21 cellular contexts compared by ENCODE assay signal in genomic region chr19:52066258-52066866, GRCh38. TPM values are rescaled to one million over a fixed set of nuclear protein-coding genes. Genes with fewer than 3 reads are reported as not detected.
A peak's percentile ranks its signal among the peaks of the same experiment; 100 is the strongest.
DNase-seq lines count a peak whose midpoint lies in the region; ATAC-seq and TF ChIP-seq lines count a peak whose summit lies in the region.
"Had no signal": no experiment of that assay in that cellular context is flagged by ENCODE, and none has a peak within 500 bp of the region (broad histone marks: within the 10 kb centered on the region; RNA-seq: fewer than 3 reads in every experiment).

No MANE protein-coding gene starts in this region.

- H3K36me3 Mint-ChIP-seq in activated T-helper 17 cell treated with anti-CD3 and anti-CD28 coated beads, Interleukin-2, amount 50 U/mL, for 72 hours (ENCODE audit: low read depth): peaks cover 73% of the 10 kb centered on the region
- peaks cover 90% of the 10 kb centered on the region for H3K36me3 Mint-ChIP-seq in activated CD4-positive, alpha-beta memory T cell treated with anti-CD3 and anti-CD28 coated beads, Interleukin-2, amount 10 ng/mL, durations not matched to agents 7 days and 5 days (ENCODE audit: low read depth)

- H3K9me3 Mint-ChIP-seq in activated T-helper 17 cell treated with anti-CD3 and anti-CD28 coated beads, Interleukin-2, amount 50 U/mL, for 72 hours: peaks cover 47% of the 10 kb centered on the region
- peaks cover 73% of the 10 kb centered on the region for H3K9me3 Mint-ChIP-seq in activated CD4-positive, alpha-beta memory T cell treated with anti-CD3 and anti-CD28 coated beads, Interleukin-2, amount 10 ng/mL, durations not matched to agents 7 days and 5 days

- WGBS in GM23248 (ENCODE audit: low coverage in 1 of 2, low lambda C conversion rate in 2 of 2, missing lambda C conversion rate in 2 of 2), 2 experiments: 97 to 98% methylated on average over 6 of the region's 6 CpGs
- WGBS in mesendoderm (ENCODE audit: extremely low coverage, insufficient coverage, low lambda C conversion rate): no CpG with 5 or more reads among the region's 6 CpGs

- H3K36me3 ChIP-seq in GM23248 (ENCODE audit: low read depth): peaks cover 93% of the 10 kb centered on the region
- H3K36me3 ChIP-seq in mesendoderm (ENCODE audit: control insufficient read depth, insufficient read depth, low read length): peaks cover 9% of the 10 kb centered on the region
- H3K36me3 ChIP-seq in subcutaneous abdominal adipose tissue (ENCODE audit: control insufficient read depth in 5 of 5, insufficient read depth in 5 of 5, low read length in 5 of 5): peaks cover 53 to 71% (median 59%) of the 10 kb centered on the region in 5 donors

- H3K27ac Mint-ChIP-seq in activated T-helper 17 cell treated with anti-CD3 and anti-CD28 coated beads, Interleukin-2, amount 50 U/mL, for 72 hours: no peak overlapping the region
- no peak overlapping the region for H3K27ac Mint-ChIP-seq in activated CD4-positive, alpha-beta memory T cell treated with anti-CD3 and anti-CD28 coated beads, Interleukin-2, amount 10 ng/mL, durations not matched to agents 7 days and 5 days
- H3K27ac Mint-ChIP-seq: HFFc6 had no signal

- no peak overlapping the region for H2BK120ac ChIP-seq in mesendoderm (ENCODE audit: low read depth, low read length)

- H3F3A ChIP-seq in GM23248 (ENCODE audit: insufficient read depth): peaks cover 23% of the 10 kb centered on the region; the same call in 1 of the 2 replicates

- no peak overlapping the region for H3K4me3 Mint-ChIP-seq in activated T-helper 17 cell treated with anti-CD3 and anti-CD28 coated beads, Interleukin-2, amount 50 U/mL, for 72 hours
- H3K4me3 Mint-ChIP-seq in activated CD4-positive, alpha-beta memory T cell treated with anti-CD3 and anti-CD28 coated beads, Interleukin-2, amount 10 ng/mL, durations not matched to agents 7 days and 5 days: no peak overlapping the region
- H3K4me3 Mint-ChIP-seq: HFFc6 had no signal

- H3K4ac ChIP-seq in mesendoderm (ENCODE audit: low read depth, low read length): no peak overlapping the region

- no peak overlapping the region for H4K5ac ChIP-seq in mesendoderm (ENCODE audit: low read length)

- H4K20me1 ChIP-seq in GM23248 (ENCODE audit: insufficient read depth): no peaks in the 10 kb centered on the region

- no peak overlapping the region for H2BK5ac ChIP-seq in mesendoderm (ENCODE audit: low read length)

- no peak for DNase-seq in GM23248
- no peak for DNase-seq in coronary artery (ENCODE audit: low spot score)
- no peak for DNase-seq in mesendoderm
- DNase-seq in activated CD4-positive, alpha-beta memory T cell treated with anti-CD3 and anti-CD28 coated beads, Interleukin-2, amount 10 ng/mL, durations not matched to agents 7 days and 5 days: no peak
- no peak for DNase-seq in NCI-H1694 (lab: John Stamatoyannopoulos, UW)
- DNase-seq: COR-L47, GF-D8, HFFc6, Karpas-422, NCI-H1048, NCI-H1436, NCI-H2029 treated with DMSO at 0.1 percent for 48 hours, NCI-H2171, NCI-H526, PC-3, SIG-M5 had no signal

- no peaks in the 10 kb centered on the region for H3K27me3 Mint-ChIP-seq in activated T-helper 17 cell treated with anti-CD3 and anti-CD28 coated beads, Interleukin-2, amount 50 U/mL, for 72 hours
- H3K27me3 Mint-ChIP-seq in activated CD4-positive, alpha-beta memory T cell treated with anti-CD3 and anti-CD28 coated beads, Interleukin-2, amount 10 ng/mL, durations not matched to agents 7 days and 5 days: no peaks in the 10 kb centered on the region

- no peak overlapping the region for H3K27ac ChIP-seq in GM23248
- no peak overlapping the region for H3K27ac ChIP-seq in coronary artery
- no peak overlapping the region for H3K27ac ChIP-seq in mesendoderm (ENCODE audit: low read depth, low read length)
- H3K27ac ChIP-seq in subcutaneous abdominal adipose tissue (ENCODE audit: low read depth, low read length): no peak overlapping the region
- H3K27ac ChIP-seq: C4-2B, RWPE1 had no signal

- CTCF ChIA-PET in activated CD4-positive, alpha-beta memory T cell treated with anti-CD3 and anti-CD28 coated beads, Interleukin-2, amount 10 ng/mL, durations not matched to agents 7 days and 5 days (lab: Charles Lee): no interaction called here

- H2AK5ac ChIP-seq in mesendoderm (ENCODE audit: low read length): no peak overlapping the region

- no peak overlapping the region for H4K8ac ChIP-seq in mesendoderm (ENCODE audit: low read depth, low read length)

- H3K4me1 Mint-ChIP-seq in activated T-helper 17 cell treated with anti-CD3 and anti-CD28 coated beads, Interleukin-2, amount 50 U/mL, for 72 hours: no peaks in the 10 kb centered on the region
- H3K4me1 Mint-ChIP-seq in activated CD4-positive, alpha-beta memory T cell treated with anti-CD3 and anti-CD28 coated beads, Interleukin-2, amount 10 ng/mL, durations not matched to agents 7 days and 5 days: peaks cover 2% of the 10 kb centered on the region

- no peak for ATAC-seq in activated T-helper 17 cell treated with anti-CD3 and anti-CD28 coated beads, Interleukin-2, amount 50 U/mL, for 72 hours (replicated peaks)
- ATAC-seq: PC-3, SK-N-SH treated with all-trans-retinoic acid at 6 μM for 48 hours had no signal

- no peaks in the 10 kb centered on the region for H3K79me1 ChIP-seq in mesendoderm (ENCODE audit: low read length)

- H3K27me3 ChIP-seq in GM23248 (replicated peaks; ENCODE audit: insufficient read depth) (no peaks in the 10 kb centered on the region), mesendoderm (ENCODE audit: insufficient read depth, low read length, poor library complexity) (no peaks in the 10 kb centered on the region), subcutaneous abdominal adipose tissue (ENCODE audit: control insufficient read depth in 5 of 5, insufficient read depth in 4 of 5, low read length in 5 of 5) (no peaks in the 10 kb centered on the region)

- H2AFZ ChIP-seq in GM23248: no peak overlapping the region

- no peak overlapping the region for H3K56ac ChIP-seq in mesendoderm (ENCODE audit: low read length)

- POLR2A ChIA-PET in activated CD4-positive, alpha-beta memory T cell treated with anti-CD3 and anti-CD28 coated beads, Interleukin-2, amount 10 ng/mL, durations not matched to agents 7 days and 5 days (lab: Charles Lee): no interaction called here

- no peak for TF ChIP-seq CTCF in coronary artery (IDR thresholded peaks at IDR 0.05)

- H3K4me1 ChIP-seq in GM23248 (ENCODE audit: insufficient read depth): no peaks in the 10 kb centered on the region
- H3K4me1 ChIP-seq in mesendoderm (ENCODE audit: control insufficient read depth, low read depth, low read length): no peaks in the 10 kb centered on the region
- no peaks in the 10 kb centered on the region for H3K4me1 ChIP-seq in subcutaneous abdominal adipose tissue (ENCODE audit: control insufficient read depth in 5 of 5, insufficient read depth in 5 of 5, low read length in 5 of 5)

- H3K9me2 ChIP-seq in GM23248 (ENCODE audit: insufficient read depth): no peaks in the 10 kb centered on the region

- H3K23ac ChIP-seq in mesendoderm (ENCODE audit: low read length): no peak overlapping the region

- H3K4me3 ChIP-seq in GM23248 (peak overlapping the region; percentile 12; the same call in 1 of the 2 replicates), coronary artery (peak overlapping the region; percentile 39), mesendoderm (ENCODE audit: low read length) (peak overlapping the region; percentile 28), subcutaneous abdominal adipose tissue (ENCODE audit: low read depth in 1 of 5, low read length in 5 of 5) (peak overlapping the region; percentile 31 to 58 (median 42))

- peaks cover 27% of the 10 kb centered on the region for H3K9me3 ChIP-seq in GM23248 (ENCODE audit: low read depth)
- peaks cover 68 to 92% (median 90%) of the 10 kb centered on the region in 5 donors for H3K9me3 ChIP-seq in subcutaneous abdominal adipose tissue (ENCODE audit: control insufficient read depth in 5 of 5, low read length in 5 of 5)

- in situ Hi-C loops in GM23248 (cut with MboI): no loop called here

- H3K79me2 ChIP-seq in GM23248 (ENCODE audit: insufficient read depth): peaks cover 84% of the 10 kb centered on the region
- H3K79me2 ChIP-seq in mesendoderm (ENCODE audit: control insufficient read depth, insufficient read depth, low read length): no peaks in the 10 kb centered on the region

- no peak overlapping the region for H3K4me2 ChIP-seq in GM23248 (ENCODE audit: unreplicated experiment)
- no peak overlapping the region for H3K4me2 ChIP-seq in mesendoderm (ENCODE audit: low read length)

- H3K9ac ChIP-seq in GM23248: no peak overlapping the region
- H3K9ac ChIP-seq in mesendoderm (ENCODE audit: low read length): no peak overlapping the region
- H3K9ac ChIP-seq in subcutaneous abdominal adipose tissue (ENCODE audit: low read length in 5 of 5): no peak overlapping the region

- H3K18ac ChIP-seq in mesendoderm (ENCODE audit: low read length): no peak overlapping the region

- no peak overlapping the region for H2BK15ac ChIP-seq in mesendoderm (replicated peaks; ENCODE audit: low read depth)

RNA-seq across cellular contexts. Expression of gene ZNF432, which starts 17.7 kb away (rescaled TPM):
- 4.8 and 10.4 TPM in 2 replicates for total RNA-seq in GM23248 (2014; rRNA removed; shearing (Covaris generic))
- 2.8 and 3.4 TPM in 2 replicates for polyA plus RNA-seq in GM23248 (2016; fragmentation: Nextera tagmentation; extraction: Ambion mirVana)
- polyA plus RNA-seq in mesendoderm (2013, experiment 1 of 2): 4.6 TPM
- polyA plus RNA-seq in mesendoderm (2013, experiment 2 of 2): 4.5 TPM
- total RNA-seq in activated T-helper 17 cell treated with anti-CD3 and anti-CD28 coated beads, Interleukin-2, amount 50 U/mL, for 72 hours: 10 to 100 TPM; 14.7 to 32.8 TPM
- 10 to 100 TPM; 12.8 to 13.6 TPM for total RNA-seq in activated CD4-positive, alpha-beta memory T cell treated with anti-CD3 and anti-CD28 coated beads, Interleukin-2, amount 10 ng/mL, durations not matched to agents 7 days and 5 days

RNA-seq across cellular contexts. Expression of gene ZNF841, which starts 29.2 kb away (rescaled TPM):
- 15.4 and 24.5 TPM in 2 replicates for total RNA-seq in GM23248 (2014; rRNA removed; shearing (Covaris generic))
- 4.2 and 7.3 TPM in 2 replicates for polyA plus RNA-seq in GM23248 (2016; fragmentation: Nextera tagmentation; extraction: Ambion mirVana)
- 6.4 TPM for polyA plus RNA-seq in mesendoderm (2013, experiment 1 of 2)
- 7.1 TPM for polyA plus RNA-seq in mesendoderm (2013, experiment 2 of 2)
- 10 to 100 TPM; 17.8 to 29.1 TPM for total RNA-seq in activated T-helper 17 cell treated with anti-CD3 and anti-CD28 coated beads, Interleukin-2, amount 50 U/mL, for 72 hours
- 10 to 100 TPM; 26.7 to 28.5 TPM for total RNA-seq in activated CD4-positive, alpha-beta memory T cell treated with anti-CD3 and anti-CD28 coated beads, Interleukin-2, amount 10 ng/mL, durations not matched to agents 7 days and 5 days

RNA-seq across cellular contexts. Expression of gene ZNF614, which starts 38.2 kb away (rescaled TPM):
- 8.5 and 15.9 TPM in 2 replicates for total RNA-seq in GM23248 (2014; rRNA removed; shearing (Covaris generic))
- 7.0 and 7.1 TPM in 2 replicates for polyA plus RNA-seq in GM23248 (2016; fragmentation: Nextera tagmentation; extraction: Ambion mirVana)
- 15.5 TPM for polyA plus RNA-seq in mesendoderm (2013, experiment 1 of 2)
- 15.7 TPM for polyA plus RNA-seq in mesendoderm (2013, experiment 2 of 2)
- total RNA-seq in activated T-helper 17 cell treated with anti-CD3 and anti-CD28 coated beads, Interleukin-2, amount 50 U/mL, for 72 hours: 1 to 10 TPM; 7.0 to 7.7 TPM
- 1 to 10 TPM; 8.0 to 8.2 TPM for total RNA-seq in activated CD4-positive, alpha-beta memory T cell treated with anti-CD3 and anti-CD28 coated beads, Interleukin-2, amount 10 ng/mL, durations not matched to agents 7 days and 5 days

RNA-seq across cellular contexts. Expression of gene ZNF615, which starts 58.4 kb away (rescaled TPM):
- 6.4 and 6.9 TPM in 2 replicates for total RNA-seq in GM23248 (2014; rRNA removed; shearing (Covaris generic))
- polyA plus RNA-seq in GM23248 (2016; fragmentation: Nextera tagmentation; extraction: Ambion mirVana): 4.6 and 5.0 TPM in 2 replicates
- 5.7 TPM for polyA plus RNA-seq in mesendoderm (2013, experiment 1 of 2)
- 5.9 TPM for polyA plus RNA-seq in mesendoderm (2013, experiment 2 of 2)
- total RNA-seq in activated T-helper 17 cell treated with anti-CD3 and anti-CD28 coated beads, Interleukin-2, amount 50 U/mL, for 72 hours: 10 to 100 TPM in 1 of 2 donors, 1 to 10 TPM in 1; 5.9 to 15.2 TPM
- 10 to 100 TPM; 11.4 to 12.1 TPM for total RNA-seq in activated CD4-positive, alpha-beta memory T cell treated with anti-CD3 and anti-CD28 coated beads, Interleukin-2, amount 10 ng/mL, durations not matched to agents 7 days and 5 days
